Comparison of ENCODE assay signal across 8 cellular contexts in genomic region chr7:20310963-20311742, GRCh38. TPM values are rescaled to one million over a fixed set of nuclear protein-coding genes. Genes with fewer than 3 reads are reported as not detected.
A peak's percentile ranks its signal among the peaks of the same experiment; 100 is the strongest.
DNase-seq lines count a peak whose midpoint lies in the region; ATAC-seq and TF ChIP-seq lines count a peak whose summit lies in the region.

No MANE protein-coding gene starts in this region.

- no peaks in the 10 kb centered on the region for H3K36me3 ChIP-seq in effector memory CD4-positive, alpha-beta T cell (ENCODE audit: control insufficient read depth, insufficient read depth, low read length)

- H3K4me3 ChIP-seq in effector memory CD4-positive, alpha-beta T cell (ENCODE audit: insufficient read depth, low read depth, low read length, poor library complexity, severe bottlenecking), result no peak overlapping the region

- ATAC-seq in HG03432 (IDR thresholded peaks at IDR 0.05; ENCODE audit: unreplicated experiment), result peak; percentile 59
- peak; percentile 23 for ATAC-seq in foreskin keratinocyte
- no peak for ATAC-seq in GM18861 (IDR thresholded peaks at IDR 0.05; ENCODE audit: unreplicated experiment)

- H3K4me1 ChIP-seq in foreskin keratinocyte, result no peaks in the 10 kb centered on the region
- H3K4me1 ChIP-seq in effector memory CD4-positive, alpha-beta T cell (ENCODE audit: control insufficient read depth, insufficient read depth, low read length, poor library complexity, severe bottlenecking), result no peaks in the 10 kb centered on the region

- DNase-seq in GF-D8 (lab: John Stamatoyannopoulos, UW) (peak; percentile 11), RPMI8226 (peak; percentile 60), foreskin keratinocyte (peak in 1 of 2 donors; percentile 53), substantia nigra (lab: John Stamatoyannopoulos, UW) (no peak), mesenteric fat pad (ENCODE audit: low spot score) (no peak)
- no peak for DNase-seq in effector memory CD4-positive, alpha-beta T cell

- H3K9me3 ChIP-seq in effector memory CD4-positive, alpha-beta T cell (ENCODE audit: control insufficient read depth, low read length), result no peaks in the 10 kb centered on the region

- H3K27ac ChIP-seq in foreskin keratinocyte, result no peak overlapping the region
- no peak overlapping the region for H3K27ac ChIP-seq in substantia nigra (ENCODE audit: low read depth, low read length, poor library complexity, severe bottlenecking)
- no peak overlapping the region for H3K27ac ChIP-seq in effector memory CD4-positive, alpha-beta T cell (ENCODE audit: insufficient read depth, low read length, poor library complexity, severe bottlenecking)

- H3K27me3 ChIP-seq in foreskin keratinocyte, result no peaks in the 10 kb centered on the region
- H3K27me3 ChIP-seq in effector memory CD4-positive, alpha-beta T cell (replicated peaks; ENCODE audit: control insufficient read depth, insufficient read depth, low read length, poor library complexity, severe bottlenecking), result no peaks in the 10 kb centered on the region

- TF ChIP-seq CTCF in foreskin keratinocyte (conservative IDR thresholded peaks at IDR 0.05), result peak; percentile 71

RNA-seq across cellular contexts. Expression of gene ITGB8, which starts 19.5 kb away (rescaled TPM):
- 12.3 and 12.9 TPM in 2 replicates for total RNA-seq in foreskin keratinocyte
- 1.2 and 1.3 TPM in 2 replicates for polyA plus RNA-seq in foreskin keratinocyte
- total RNA-seq in mesenteric fat pad, result 6.1 TPM

Comparison
In these comparisons a context has a peak if more than half of its experiments do, and no peak if none do; other contexts are left out.
1. DNase-seq: peak in GF-D8 (single experiment) and RPMI8226 (single experiment); none in substantia nigra (0 of 49), mesenteric fat pad (single experiment) and effector memory CD4-positive, alpha-beta T cell (0 of 3).